Comparison of ENCODE assay signal across 1 cellular context in the genomic region with DNA sequence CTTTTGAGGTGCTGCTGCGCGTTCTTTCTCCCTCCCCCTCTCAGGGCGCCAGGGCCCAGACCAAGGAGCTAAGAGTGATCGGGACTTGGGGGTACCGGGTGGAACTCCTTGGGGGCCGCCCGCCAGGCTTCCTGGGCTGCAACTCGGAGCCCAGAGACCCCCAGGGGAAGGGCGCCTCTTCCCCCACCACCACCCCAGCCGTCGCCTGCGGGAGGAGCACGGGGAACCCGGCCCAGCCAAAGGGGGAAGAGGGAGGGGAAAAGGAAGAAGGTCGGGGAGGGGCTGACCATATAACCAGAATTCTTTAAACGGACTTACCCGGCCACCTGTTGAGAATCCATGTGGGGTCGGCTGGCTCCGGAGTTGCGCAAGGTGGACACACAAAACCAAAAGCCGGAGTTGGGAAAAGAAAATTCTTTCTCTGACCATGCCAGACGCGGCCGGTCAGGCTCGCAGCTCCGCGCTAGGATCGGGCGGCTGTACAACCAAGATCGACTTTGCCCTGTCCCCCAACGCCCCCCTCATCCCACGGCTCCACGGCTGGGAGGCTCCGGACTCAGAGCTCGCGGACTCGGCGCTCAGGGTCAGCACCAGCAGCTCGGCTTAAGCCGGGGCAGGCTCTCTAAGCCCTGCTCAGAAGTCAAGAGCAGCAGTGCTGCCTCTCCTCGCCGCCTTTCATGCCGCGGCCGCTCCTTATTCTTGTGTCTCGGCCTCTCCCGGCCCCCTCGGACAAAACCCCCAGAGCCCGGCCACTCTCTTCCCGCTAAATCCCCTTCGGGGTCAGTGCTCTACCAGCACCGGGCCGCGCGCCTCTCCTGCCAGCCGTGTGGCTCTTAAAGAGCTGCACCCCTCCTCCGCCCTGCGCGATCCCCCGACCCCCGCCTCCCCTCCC.
TF ChIP-seq lines count a peak whose summit lies in the region.

No MANE protein-coding gene starts in this region.

TF ChIP-seq in HepG2, 621 proteins besides CTCF, POLR2A, EP300 and RAD21 (continued from another document):
- TF ChIP-seq SRSF1 (optimal IDR thresholded peaks at IDR 0.05; ENCODE audit: low read depth, low read length): no peak
- TF ChIP-seq, protein P1, sequence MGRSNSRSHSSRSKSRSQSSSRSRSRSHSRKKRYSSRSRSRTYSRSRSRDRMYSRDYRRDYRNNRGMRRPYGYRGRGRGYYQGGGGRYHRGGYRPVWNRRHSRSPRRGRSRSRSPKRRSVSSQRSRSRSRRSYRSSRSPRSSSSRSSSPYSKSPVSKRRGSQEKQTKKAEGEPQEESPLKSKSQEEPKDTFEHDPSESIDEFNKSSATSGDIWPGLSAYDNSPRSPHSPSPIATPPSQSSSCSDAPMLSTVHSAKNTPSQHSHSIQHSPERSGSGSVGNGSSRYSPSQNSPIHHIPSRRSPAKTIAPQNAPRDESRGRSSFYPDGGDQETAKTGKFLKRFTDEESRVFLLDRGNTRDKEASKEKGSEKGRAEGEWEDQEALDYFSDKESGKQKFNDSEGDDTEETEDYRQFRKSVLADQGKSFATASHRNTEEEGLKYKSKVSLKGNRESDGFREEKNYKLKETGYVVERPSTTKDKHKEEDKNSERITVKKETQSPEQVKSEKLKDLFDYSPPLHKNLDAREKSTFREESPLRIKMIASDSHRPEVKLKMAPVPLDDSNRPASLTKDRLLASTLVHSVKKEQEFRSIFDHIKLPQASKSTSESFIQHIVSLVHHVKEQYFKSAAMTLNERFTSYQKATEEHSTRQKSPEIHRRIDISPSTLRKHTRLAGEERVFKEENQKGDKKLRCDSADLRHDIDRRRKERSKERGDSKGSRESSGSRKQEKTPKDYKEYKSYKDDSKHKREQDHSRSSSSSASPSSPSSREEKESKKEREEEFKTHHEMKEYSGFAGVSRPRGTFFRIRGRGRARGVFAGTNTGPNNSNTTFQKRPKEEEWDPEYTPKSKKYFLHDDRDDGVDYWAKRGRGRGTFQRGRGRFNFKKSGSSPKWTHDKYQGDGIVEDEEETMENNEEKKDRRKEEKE (IDR thresholded peaks at IDR 0.05): no peak
- no peak for TF ChIP-seq SRY (CRISPR knock-in tag; IDR thresholded peaks at IDR 0.05)
- TF ChIP-seq, protein P2, sequence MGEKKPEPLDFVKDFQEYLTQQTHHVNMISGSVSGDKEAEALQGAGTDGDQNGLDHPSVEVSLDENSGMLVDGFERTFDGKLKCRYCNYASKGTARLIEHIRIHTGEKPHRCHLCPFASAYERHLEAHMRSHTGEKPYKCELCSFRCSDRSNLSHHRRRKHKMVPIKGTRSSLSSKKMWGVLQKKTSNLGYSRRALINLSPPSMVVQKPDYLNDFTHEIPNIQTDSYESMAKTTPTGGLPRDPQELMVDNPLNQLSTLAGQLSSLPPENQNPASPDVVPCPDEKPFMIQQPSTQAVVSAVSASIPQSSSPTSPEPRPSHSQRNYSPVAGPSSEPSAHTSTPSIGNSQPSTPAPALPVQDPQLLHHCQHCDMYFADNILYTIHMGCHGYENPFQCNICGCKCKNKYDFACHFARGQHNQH (CRISPR knock-in tag; IDR thresholded peaks at IDR 0.05): 0 out of 2 replicates have a peak, but pooled peaks have one; percentile 24
- peak; percentile 79 for TF ChIP-seq EZH2 (conservative IDR thresholded peaks at IDR 0.05; ENCODE audit: low read depth, low read length)
- TF ChIP-seq TCF12 (IDR thresholded peaks at IDR 0.05): no peak
- TF ChIP-seq TCF12 (CRISPR knock-in tag; IDR thresholded peaks at IDR 0.05): no peak
- TF ChIP-seq ARHGAP35 (CRISPR knock-in tag; IDR thresholded peaks at IDR 0.05; ENCODE audit: borderline replicate concordance): no peak
- TF ChIP-seq SMAD9 (CRISPR knock-in tag; IDR thresholded peaks at IDR 0.05): no peak
- TF ChIP-seq AGO2 (optimal IDR thresholded peaks at IDR 0.05; ENCODE audit: low read depth, low read length): no peak
- TF ChIP-seq, protein P3, sequence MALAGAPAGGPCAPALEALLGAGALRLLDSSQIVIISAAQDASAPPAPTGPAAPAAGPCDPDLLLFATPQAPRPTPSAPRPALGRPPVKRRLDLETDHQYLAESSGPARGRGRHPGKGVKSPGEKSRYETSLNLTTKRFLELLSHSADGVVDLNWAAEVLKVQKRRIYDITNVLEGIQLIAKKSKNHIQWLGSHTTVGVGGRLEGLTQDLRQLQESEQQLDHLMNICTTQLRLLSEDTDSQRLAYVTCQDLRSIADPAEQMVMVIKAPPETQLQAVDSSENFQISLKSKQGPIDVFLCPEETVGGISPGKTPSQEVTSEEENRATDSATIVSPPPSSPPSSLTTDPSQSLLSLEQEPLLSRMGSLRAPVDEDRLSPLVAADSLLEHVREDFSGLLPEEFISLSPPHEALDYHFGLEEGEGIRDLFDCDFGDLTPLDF (CRISPR knock-in tag; IDR thresholded peaks at IDR 0.05): no peak
- TF ChIP-seq, protein P4, sequence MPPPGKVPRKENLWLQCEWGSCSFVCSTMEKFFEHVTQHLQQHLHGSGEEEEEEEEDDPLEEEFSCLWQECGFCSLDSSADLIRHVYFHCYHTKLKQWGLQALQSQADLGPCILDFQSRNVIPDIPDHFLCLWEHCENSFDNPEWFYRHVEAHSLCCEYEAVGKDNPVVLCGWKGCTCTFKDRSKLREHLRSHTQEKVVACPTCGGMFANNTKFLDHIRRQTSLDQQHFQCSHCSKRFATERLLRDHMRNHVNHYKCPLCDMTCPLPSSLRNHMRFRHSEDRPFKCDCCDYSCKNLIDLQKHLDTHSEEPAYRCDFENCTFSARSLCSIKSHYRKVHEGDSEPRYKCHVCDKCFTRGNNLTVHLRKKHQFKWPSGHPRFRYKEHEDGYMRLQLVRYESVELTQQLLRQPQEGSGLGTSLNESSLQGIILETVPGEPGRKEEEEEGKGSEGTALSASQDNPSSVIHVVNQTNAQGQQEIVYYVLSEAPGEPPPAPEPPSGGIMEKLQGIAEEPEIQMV (CRISPR knock-in tag; IDR thresholded peaks at IDR 0.05; ENCODE audit: low read depth): no peak
- no peak for TF ChIP-seq TMF1 (CRISPR knock-in tag; IDR thresholded peaks at IDR 0.05; ENCODE audit: low read depth)
- no peak for TF ChIP-seq ZNF562 (CRISPR knock-in tag; IDR thresholded peaks at IDR 0.05; ENCODE audit: borderline replicate concordance)
- peak; percentile 47; the same call in 1 of the 2 replicates for TF ChIP-seq ZBTB7B (CRISPR knock-in tag; IDR thresholded peaks at IDR 0.05)
- no peak for TF ChIP-seq ZSCAN9 (CRISPR knock-in tag; IDR thresholded peaks at IDR 0.05; ENCODE audit: borderline replicate concordance)
- TF ChIP-seq, protein P5, sequence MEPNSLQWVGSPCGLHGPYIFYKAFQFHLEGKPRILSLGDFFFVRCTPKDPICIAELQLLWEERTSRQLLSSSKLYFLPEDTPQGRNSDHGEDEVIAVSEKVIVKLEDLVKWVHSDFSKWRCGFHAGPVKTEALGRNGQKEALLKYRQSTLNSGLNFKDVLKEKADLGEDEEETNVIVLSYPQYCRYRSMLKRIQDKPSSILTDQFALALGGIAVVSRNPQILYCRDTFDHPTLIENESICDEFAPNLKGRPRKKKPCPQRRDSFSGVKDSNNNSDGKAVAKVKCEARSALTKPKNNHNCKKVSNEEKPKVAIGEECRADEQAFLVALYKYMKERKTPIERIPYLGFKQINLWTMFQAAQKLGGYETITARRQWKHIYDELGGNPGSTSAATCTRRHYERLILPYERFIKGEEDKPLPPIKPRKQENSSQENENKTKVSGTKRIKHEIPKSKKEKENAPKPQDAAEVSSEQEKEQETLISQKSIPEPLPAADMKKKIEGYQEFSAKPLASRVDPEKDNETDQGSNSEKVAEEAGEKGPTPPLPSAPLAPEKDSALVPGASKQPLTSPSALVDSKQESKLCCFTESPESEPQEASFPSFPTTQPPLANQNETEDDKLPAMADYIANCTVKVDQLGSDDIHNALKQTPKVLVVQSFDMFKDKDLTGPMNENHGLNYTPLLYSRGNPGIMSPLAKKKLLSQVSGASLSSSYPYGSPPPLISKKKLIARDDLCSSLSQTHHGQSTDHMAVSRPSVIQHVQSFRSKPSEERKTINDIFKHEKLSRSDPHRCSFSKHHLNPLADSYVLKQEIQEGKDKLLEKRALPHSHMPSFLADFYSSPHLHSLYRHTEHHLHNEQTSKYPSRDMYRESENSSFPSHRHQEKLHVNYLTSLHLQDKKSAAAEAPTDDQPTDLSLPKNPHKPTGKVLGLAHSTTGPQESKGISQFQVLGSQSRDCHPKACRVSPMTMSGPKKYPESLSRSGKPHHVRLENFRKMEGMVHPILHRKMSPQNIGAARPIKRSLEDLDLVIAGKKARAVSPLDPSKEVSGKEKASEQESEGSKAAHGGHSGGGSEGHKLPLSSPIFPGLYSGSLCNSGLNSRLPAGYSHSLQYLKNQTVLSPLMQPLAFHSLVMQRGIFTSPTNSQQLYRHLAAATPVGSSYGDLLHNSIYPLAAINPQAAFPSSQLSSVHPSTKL (CRISPR knock-in tag; IDR thresholded peaks at IDR 0.05): peak; percentile 28; the same call in 1 of the 2 replicates
- TF ChIP-seq NFE2L2 (IDR thresholded peaks at IDR 0.05; ENCODE audit: low read length): no peak
- TF ChIP-seq, protein P6, sequence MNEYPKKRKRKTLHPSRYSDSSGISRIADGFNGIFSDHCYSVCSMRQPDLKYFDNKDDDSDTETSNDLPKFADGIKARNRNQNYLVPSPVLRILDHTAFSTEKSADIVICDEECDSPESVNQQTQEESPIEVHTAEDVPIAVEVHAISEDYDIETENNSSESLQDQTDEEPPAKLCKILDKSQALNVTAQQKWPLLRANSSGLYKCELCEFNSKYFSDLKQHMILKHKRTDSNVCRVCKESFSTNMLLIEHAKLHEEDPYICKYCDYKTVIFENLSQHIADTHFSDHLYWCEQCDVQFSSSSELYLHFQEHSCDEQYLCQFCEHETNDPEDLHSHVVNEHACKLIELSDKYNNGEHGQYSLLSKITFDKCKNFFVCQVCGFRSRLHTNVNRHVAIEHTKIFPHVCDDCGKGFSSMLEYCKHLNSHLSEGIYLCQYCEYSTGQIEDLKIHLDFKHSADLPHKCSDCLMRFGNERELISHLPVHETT (CRISPR knock-in tag; conservative IDR thresholded peaks at IDR 0.05): no peak
- TF ChIP-seq ZNF44 (CRISPR knock-in tag; IDR thresholded peaks at IDR 0.05): no peak
- no peak for TF ChIP-seq HHEX (CRISPR knock-in tag; IDR thresholded peaks at IDR 0.05)
- no peak for TF ChIP-seq ELF3 (CRISPR knock-in tag; IDR thresholded peaks at IDR 0.05)
- TF ChIP-seq, protein P7, sequence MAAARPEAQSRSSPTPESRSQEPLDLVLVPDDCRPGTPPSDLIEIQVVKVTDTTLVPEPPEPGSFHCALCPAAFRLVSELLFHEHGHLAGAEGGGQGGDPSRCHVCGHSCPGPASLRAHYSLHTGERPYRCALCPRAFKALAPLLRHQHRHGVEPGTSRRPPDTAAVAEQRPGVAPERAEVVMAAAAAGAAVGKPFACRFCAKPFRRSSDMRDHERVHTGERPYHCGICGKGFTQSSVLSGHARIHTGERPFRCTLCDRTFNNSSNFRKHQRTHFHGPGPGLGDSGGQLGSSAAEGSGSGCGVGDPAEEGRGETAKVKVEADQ (CRISPR knock-in tag; IDR thresholded peaks at IDR 0.05; ENCODE audit: borderline replicate concordance): no peak
- no peak for TF ChIP-seq SP2 (CRISPR knock-in tag; IDR thresholded peaks at IDR 0.05)
- TF ChIP-seq KMT2A (CRISPR knock-in tag; IDR thresholded peaks at IDR 0.05): peak; percentile 29; the same call in 1 of the 2 replicates
- TF ChIP-seq BORCS8-MEF2B (CRISPR knock-in tag; IDR thresholded peaks at IDR 0.05): 0 out of 2 replicates have a peak, but pooled peaks have one; percentile 17
- TF ChIP-seq THYN1 (CRISPR knock-in tag; IDR thresholded peaks at IDR 0.05; ENCODE audit: borderline replicate concordance, low read depth): no peak
- no peak for TF ChIP-seq ZBTB8A (CRISPR knock-in tag; IDR thresholded peaks at IDR 0.05; ENCODE audit: borderline replicate concordance, low read depth)
- TF ChIP-seq CCDC6 (CRISPR knock-in tag; IDR thresholded peaks at IDR 0.05): no peak
- TF ChIP-seq, protein P8, sequence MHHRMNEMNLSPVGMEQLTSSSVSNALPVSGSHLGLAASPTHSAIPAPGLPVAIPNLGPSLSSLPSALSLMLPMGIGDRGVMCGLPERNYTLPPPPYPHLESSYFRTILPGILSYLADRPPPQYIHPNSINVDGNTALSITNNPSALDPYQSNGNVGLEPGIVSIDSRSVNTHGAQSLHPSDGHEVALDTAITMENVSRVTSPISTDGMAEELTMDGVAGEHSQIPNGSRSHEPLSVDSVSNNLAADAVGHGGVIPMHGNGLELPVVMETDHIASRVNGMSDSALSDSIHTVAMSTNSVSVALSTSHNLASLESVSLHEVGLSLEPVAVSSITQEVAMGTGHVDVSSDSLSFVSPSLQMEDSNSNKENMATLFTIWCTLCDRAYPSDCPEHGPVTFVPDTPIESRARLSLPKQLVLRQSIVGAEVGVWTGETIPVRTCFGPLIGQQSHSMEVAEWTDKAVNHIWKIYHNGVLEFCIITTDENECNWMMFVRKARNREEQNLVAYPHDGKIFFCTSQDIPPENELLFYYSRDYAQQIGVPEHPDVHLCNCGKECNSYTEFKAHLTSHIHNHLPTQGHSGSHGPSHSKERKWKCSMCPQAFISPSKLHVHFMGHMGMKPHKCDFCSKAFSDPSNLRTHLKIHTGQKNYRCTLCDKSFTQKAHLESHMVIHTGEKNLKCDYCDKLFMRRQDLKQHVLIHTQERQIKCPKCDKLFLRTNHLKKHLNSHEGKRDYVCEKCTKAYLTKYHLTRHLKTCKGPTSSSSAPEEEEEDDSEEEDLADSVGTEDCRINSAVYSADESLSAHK (CRISPR knock-in tag; IDR thresholded peaks at IDR 0.05; ENCODE audit: borderline replicate concordance): no peak
- TF ChIP-seq ZC3H13 (CRISPR knock-in tag; IDR thresholded peaks at IDR 0.05): no peak
- TF ChIP-seq, protein P9, sequence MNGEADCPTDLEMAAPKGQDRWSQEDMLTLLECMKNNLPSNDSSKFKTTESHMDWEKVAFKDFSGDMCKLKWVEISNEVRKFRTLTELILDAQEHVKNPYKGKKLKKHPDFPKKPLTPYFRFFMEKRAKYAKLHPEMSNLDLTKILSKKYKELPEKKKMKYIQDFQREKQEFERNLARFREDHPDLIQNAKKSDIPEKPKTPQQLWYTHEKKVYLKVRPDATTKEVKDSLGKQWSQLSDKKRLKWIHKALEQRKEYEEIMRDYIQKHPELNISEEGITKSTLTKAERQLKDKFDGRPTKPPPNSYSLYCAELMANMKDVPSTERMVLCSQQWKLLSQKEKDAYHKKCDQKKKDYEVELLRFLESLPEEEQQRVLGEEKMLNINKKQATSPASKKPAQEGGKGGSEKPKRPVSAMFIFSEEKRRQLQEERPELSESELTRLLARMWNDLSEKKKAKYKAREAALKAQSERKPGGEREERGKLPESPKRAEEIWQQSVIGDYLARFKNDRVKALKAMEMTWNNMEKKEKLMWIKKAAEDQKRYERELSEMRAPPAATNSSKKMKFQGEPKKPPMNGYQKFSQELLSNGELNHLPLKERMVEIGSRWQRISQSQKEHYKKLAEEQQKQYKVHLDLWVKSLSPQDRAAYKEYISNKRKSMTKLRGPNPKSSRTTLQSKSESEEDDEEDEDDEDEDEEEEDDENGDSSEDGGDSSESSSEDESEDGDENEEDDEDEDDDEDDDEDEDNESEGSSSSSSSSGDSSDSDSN (CRISPR knock-in tag; IDR thresholded peaks at IDR 0.05): peak; percentile 88
- no peak for TF ChIP-seq NRL (CRISPR knock-in tag; IDR thresholded peaks at IDR 0.05; ENCODE audit: borderline replicate concordance)
